1 cellular context compared by ENCODE assay signal in the genomic region with DNA sequence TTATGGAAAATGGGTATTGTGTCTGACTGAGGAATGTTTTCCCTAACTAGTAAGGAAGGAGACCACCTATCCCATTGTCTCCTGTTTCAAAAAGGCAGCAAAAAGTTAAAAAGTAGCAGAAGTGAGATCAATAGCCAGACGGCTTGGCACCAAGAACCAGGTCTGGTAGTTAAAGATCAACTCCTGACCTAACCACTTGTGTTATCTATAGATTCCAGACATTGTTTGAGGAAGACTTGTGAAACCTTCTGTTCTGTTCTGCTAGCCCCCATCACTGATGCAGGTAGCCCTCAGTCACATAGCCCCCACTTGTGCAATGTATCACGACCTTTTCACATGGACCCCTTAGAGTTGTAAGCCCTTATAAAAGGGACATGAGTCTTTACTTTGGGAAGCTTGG.
TF ChIP-seq lines count a peak whose summit lies in the region.

No MANE protein-coding gene starts in this region.

TF ChIP-seq in HepG2, 621 proteins besides CTCF, POLR2A, EP300 and RAD21 (continued from another document):
- 0 out of 2 replicates have a peak, but pooled peaks have one; percentile 32 for TF ChIP-seq PAXIP1 (CRISPR knock-in tag; conservative IDR thresholded peaks at IDR 0.05)
- TF ChIP-seq ARID5B (CRISPR knock-in tag; IDR thresholded peaks at IDR 0.05): 0 out of 2 replicates have a peak, but pooled peaks have one; percentile 13
- TF ChIP-seq ZNF549 (CRISPR knock-in tag; IDR thresholded peaks at IDR 0.05): no peak
- peak; percentile 31; the same call in 1 of the 2 replicates for TF ChIP-seq ONECUT2 (CRISPR knock-in tag; IDR thresholded peaks at IDR 0.05)
- TF ChIP-seq, protein P1, sequence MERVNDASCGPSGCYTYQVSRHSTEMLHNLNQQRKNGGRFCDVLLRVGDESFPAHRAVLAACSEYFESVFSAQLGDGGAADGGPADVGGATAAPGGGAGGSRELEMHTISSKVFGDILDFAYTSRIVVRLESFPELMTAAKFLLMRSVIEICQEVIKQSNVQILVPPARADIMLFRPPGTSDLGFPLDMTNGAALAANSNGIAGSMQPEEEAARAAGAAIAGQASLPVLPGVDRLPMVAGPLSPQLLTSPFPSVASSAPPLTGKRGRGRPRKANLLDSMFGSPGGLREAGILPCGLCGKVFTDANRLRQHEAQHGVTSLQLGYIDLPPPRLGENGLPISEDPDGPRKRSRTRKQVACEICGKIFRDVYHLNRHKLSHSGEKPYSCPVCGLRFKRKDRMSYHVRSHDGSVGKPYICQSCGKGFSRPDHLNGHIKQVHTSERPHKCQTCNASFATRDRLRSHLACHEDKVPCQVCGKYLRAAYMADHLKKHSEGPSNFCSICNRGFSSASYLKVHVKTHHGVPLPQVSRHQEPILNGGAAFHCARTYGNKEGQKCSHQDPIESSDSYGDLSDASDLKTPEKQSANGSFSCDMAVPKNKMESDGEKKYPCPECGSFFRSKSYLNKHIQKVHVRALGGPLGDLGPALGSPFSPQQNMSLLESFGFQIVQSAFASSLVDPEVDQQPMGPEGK (CRISPR knock-in tag; IDR thresholded peaks at IDR 0.05): peak; percentile 76
- TF ChIP-seq NR2F6 (IDR thresholded peaks at IDR 0.05): 0 out of 2 replicates have a peak, but pooled peaks have one; percentile 18
- no peak for TF ChIP-seq NR2F6 (CRISPR knock-in tag; IDR thresholded peaks at IDR 0.05)
- TF ChIP-seq SOX6 (IDR thresholded peaks at IDR 0.05): no peak
- peak; percentile 82 for TF ChIP-seq SOX6 (CRISPR knock-in tag; IDR thresholded peaks at IDR 0.05)
- TF ChIP-seq MEIS2 (CRISPR knock-in tag; IDR thresholded peaks at IDR 0.05): no peak
- TF ChIP-seq HNF1A (IDR thresholded peaks at IDR 0.05; ENCODE audit: low read depth): peak; percentile 75
- peak; percentile 74; the same call in 1 of the 2 replicates for TF ChIP-seq HNF1A (CRISPR knock-in tag; IDR thresholded peaks at IDR 0.05; ENCODE audit: borderline replicate concordance)
- TF ChIP-seq SOX13 (IDR thresholded peaks at IDR 0.05): 0 out of 2 replicates have a peak, but pooled peaks have one; percentile 22
- peak in 1 of 2 experiments; percentile 86; a peak in 2 of 4 replicates for TF ChIP-seq SOX13 (CRISPR knock-in tag; conservative IDR thresholded peaks at IDR 0.05 in 1 of 2, IDR thresholded peaks at IDR 0.05 in 1 of 2)
- TF ChIP-seq NFYC (CRISPR knock-in tag; IDR thresholded peaks at IDR 0.05): no peak
- peak; percentile 45 for TF ChIP-seq TEAD3 (CRISPR knock-in tag; optimal IDR thresholded peaks at IDR 0.05; ENCODE audit: borderline replicate concordance)
- TF ChIP-seq ZNF672 (CRISPR knock-in tag; IDR thresholded peaks at IDR 0.05): no peak
- TF ChIP-seq, protein P2, sequence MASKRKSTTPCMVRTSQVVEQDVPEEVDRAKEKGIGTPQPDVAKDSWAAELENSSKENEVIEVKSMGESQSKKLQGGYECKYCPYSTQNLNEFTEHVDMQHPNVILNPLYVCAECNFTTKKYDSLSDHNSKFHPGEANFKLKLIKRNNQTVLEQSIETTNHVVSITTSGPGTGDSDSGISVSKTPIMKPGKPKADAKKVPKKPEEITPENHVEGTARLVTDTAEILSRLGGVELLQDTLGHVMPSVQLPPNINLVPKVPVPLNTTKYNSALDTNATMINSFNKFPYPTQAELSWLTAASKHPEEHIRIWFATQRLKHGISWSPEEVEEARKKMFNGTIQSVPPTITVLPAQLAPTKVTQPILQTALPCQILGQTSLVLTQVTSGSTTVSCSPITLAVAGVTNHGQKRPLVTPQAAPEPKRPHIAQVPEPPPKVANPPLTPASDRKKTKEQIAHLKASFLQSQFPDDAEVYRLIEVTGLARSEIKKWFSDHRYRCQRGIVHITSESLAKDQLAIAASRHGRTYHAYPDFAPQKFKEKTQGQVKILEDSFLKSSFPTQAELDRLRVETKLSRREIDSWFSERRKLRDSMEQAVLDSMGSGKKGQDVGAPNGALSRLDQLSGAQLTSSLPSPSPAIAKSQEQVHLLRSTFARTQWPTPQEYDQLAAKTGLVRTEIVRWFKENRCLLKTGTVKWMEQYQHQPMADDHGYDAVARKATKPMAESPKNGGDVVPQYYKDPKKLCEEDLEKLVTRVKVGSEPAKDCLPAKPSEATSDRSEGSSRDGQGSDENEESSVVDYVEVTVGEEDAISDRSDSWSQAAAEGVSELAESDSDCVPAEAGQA (IDR thresholded peaks at IDR 0.05; ENCODE audit: low read depth): no peak
- TF ChIP-seq, protein P2 (CRISPR knock-in tag; IDR thresholded peaks at IDR 0.05; ENCODE audit: borderline replicate concordance): no peak
